In genomic region chr2:20092226-20092900, GRCh38 we compare ENCODE assay signal across 1 cellular context.
TF ChIP-seq lines count a peak whose summit lies in the region.

No MANE protein-coding gene starts in this region.

TF ChIP-seq in GM23338, 12 proteins besides CTCF, POLR2A, EP300 and RAD21:
- no peak for TF ChIP-seq JUNB (IDR thresholded peaks at IDR 0.05; ENCODE audit: unreplicated experiment)
- no peak for TF ChIP-seq STAT1 (IDR thresholded peaks at IDR 0.05; ENCODE audit: unreplicated experiment)
